In the genomic region with DNA sequence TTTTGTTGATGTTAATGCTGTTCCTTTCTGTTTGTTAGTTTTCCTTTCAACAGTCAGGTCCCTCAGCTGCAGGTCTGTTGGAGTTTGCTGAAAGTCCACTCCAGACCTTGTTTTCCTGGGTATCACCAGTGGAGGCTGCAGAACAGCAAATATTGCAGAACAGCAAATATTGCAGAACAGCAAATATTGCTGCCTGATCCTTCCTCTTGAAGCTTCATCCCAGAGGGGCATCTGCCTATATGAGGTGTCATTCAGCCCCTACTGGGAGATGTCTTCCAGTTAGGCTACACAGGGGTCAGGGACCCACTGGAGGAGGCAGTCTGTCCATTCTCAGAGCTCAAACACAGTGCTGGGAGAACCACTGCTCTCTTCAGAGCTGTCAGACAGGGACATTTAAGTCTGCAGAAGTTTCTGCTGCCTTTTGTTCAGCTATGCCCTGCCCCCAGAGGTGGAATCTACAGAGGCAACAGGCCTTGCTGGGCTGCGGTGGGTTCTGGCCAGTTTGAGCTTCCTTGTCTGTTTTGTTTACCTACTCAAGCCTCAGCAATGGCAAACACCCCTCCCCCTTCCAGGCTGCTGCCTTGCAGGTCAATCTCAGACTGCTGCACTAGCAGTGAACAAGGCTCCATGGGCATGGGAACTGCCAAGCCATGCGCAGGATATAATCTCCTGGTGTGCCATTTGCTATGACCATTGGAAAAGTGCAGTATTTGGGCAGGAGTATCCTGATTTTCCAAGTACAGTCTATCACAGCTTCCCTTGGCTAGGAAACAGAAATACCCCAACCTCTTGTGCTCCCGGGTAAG, we compare ENCODE assay signal across 1 cellular context.
TF ChIP-seq lines count a peak whose summit lies in the region.

No MANE protein-coding gene starts in this region.

TF ChIP-seq in HepG2, 621 proteins besides CTCF, POLR2A, EP300 and RAD21 (continued from another document and continues in another):
- TF ChIP-seq AHDC1 (CRISPR knock-in tag; IDR thresholded peaks at IDR 0.05; ENCODE audit: borderline replicate concordance) (peak; percentile 84), YEATS2 (CRISPR knock-in tag; IDR thresholded peaks at IDR 0.05; ENCODE audit: borderline replicate concordance) (0 out of 2 replicates have a peak, but pooled peaks have one; percentile 6), ZNF770 (CRISPR knock-in tag; IDR thresholded peaks at IDR 0.05) (peak; percentile 58; the same call in 1 of the 2 replicates), HIVEP1 (CRISPR knock-in tag; IDR thresholded peaks at IDR 0.05) (peak; percentile 62; the same call in 1 of the 2 replicates), ZSCAN21 (CRISPR knock-in tag; IDR thresholded peaks at IDR 0.05; ENCODE audit: borderline replicate concordance) (peak; percentile 83), NFIC (IDR thresholded peaks at IDR 0.05; ENCODE audit: low read length) (peak; percentile 51; the same call in 1 of the 2 replicates), FOXK2 (IDR thresholded peaks at IDR 0.05) (peak; percentile 72; the same call in 1 of the 2 replicates), ZNF510 (CRISPR knock-in tag; IDR thresholded peaks at IDR 0.05; ENCODE audit: low read depth) (peak; percentile 80), ZNF124 (CRISPR knock-in tag; IDR thresholded peaks at IDR 0.05) (peak; percentile 83; the same call in 1 of the 2 replicates), HHEX (CRISPR knock-in tag; IDR thresholded peaks at IDR 0.05) (0 out of 2 replicates have a peak, but pooled peaks have one; percentile 41), XBP1 (CRISPR knock-in tag; IDR thresholded peaks at IDR 0.05) (0 out of 2 replicates have a peak, but pooled peaks have one; percentile 1), HDAC1 (CRISPR knock-in tag; IDR thresholded peaks at IDR 0.05) (peak; percentile 82), ZBTB7B (CRISPR knock-in tag; IDR thresholded peaks at IDR 0.05) (peak; percentile 69), FOXK1 (CRISPR knock-in tag; IDR thresholded peaks at IDR 0.05; ENCODE audit: borderline replicate concordance, low read depth) (peak; percentile 70; the same call in 1 of the 2 replicates), NCOA2 (CRISPR knock-in tag; IDR thresholded peaks at IDR 0.05) (peak; percentile 88), ZBTB44 (CRISPR knock-in tag; IDR thresholded peaks at IDR 0.05) (0 out of 2 replicates have a peak, but pooled peaks have one; percentile 44), ZFX (CRISPR knock-in tag; IDR thresholded peaks at IDR 0.05; ENCODE audit: low read depth) (peak; percentile 47; the same call in 1 of the 2 replicates), FOSL2 (CRISPR knock-in tag; IDR thresholded peaks at IDR 0.05) (peak; percentile 73), ZC3H13 (CRISPR knock-in tag; IDR thresholded peaks at IDR 0.05) (0 out of 2 replicates have a peak, but pooled peaks have one; percentile 44), ERF (CRISPR knock-in tag; IDR thresholded peaks at IDR 0.05) (0 out of 2 replicates have a peak, but pooled peaks have one; percentile 13)
- TF ChIP-seq, protein P1, sequence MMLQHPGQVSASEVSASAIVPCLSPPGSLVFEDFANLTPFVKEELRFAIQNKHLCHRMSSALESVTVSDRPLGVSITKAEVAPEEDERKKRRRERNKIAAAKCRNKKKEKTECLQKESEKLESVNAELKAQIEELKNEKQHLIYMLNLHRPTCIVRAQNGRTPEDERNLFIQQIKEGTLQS (CRISPR knock-in tag; IDR thresholded peaks at IDR 0.05) = peak; percentile 62; the same call in 1 of the 2 replicates
- TF ChIP-seq, protein P2, sequence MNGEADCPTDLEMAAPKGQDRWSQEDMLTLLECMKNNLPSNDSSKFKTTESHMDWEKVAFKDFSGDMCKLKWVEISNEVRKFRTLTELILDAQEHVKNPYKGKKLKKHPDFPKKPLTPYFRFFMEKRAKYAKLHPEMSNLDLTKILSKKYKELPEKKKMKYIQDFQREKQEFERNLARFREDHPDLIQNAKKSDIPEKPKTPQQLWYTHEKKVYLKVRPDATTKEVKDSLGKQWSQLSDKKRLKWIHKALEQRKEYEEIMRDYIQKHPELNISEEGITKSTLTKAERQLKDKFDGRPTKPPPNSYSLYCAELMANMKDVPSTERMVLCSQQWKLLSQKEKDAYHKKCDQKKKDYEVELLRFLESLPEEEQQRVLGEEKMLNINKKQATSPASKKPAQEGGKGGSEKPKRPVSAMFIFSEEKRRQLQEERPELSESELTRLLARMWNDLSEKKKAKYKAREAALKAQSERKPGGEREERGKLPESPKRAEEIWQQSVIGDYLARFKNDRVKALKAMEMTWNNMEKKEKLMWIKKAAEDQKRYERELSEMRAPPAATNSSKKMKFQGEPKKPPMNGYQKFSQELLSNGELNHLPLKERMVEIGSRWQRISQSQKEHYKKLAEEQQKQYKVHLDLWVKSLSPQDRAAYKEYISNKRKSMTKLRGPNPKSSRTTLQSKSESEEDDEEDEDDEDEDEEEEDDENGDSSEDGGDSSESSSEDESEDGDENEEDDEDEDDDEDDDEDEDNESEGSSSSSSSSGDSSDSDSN (CRISPR knock-in tag; IDR thresholded peaks at IDR 0.05) = peak; percentile 67; the same call in 1 of the 2 replicates
- TF ChIP-seq, protein P3, sequence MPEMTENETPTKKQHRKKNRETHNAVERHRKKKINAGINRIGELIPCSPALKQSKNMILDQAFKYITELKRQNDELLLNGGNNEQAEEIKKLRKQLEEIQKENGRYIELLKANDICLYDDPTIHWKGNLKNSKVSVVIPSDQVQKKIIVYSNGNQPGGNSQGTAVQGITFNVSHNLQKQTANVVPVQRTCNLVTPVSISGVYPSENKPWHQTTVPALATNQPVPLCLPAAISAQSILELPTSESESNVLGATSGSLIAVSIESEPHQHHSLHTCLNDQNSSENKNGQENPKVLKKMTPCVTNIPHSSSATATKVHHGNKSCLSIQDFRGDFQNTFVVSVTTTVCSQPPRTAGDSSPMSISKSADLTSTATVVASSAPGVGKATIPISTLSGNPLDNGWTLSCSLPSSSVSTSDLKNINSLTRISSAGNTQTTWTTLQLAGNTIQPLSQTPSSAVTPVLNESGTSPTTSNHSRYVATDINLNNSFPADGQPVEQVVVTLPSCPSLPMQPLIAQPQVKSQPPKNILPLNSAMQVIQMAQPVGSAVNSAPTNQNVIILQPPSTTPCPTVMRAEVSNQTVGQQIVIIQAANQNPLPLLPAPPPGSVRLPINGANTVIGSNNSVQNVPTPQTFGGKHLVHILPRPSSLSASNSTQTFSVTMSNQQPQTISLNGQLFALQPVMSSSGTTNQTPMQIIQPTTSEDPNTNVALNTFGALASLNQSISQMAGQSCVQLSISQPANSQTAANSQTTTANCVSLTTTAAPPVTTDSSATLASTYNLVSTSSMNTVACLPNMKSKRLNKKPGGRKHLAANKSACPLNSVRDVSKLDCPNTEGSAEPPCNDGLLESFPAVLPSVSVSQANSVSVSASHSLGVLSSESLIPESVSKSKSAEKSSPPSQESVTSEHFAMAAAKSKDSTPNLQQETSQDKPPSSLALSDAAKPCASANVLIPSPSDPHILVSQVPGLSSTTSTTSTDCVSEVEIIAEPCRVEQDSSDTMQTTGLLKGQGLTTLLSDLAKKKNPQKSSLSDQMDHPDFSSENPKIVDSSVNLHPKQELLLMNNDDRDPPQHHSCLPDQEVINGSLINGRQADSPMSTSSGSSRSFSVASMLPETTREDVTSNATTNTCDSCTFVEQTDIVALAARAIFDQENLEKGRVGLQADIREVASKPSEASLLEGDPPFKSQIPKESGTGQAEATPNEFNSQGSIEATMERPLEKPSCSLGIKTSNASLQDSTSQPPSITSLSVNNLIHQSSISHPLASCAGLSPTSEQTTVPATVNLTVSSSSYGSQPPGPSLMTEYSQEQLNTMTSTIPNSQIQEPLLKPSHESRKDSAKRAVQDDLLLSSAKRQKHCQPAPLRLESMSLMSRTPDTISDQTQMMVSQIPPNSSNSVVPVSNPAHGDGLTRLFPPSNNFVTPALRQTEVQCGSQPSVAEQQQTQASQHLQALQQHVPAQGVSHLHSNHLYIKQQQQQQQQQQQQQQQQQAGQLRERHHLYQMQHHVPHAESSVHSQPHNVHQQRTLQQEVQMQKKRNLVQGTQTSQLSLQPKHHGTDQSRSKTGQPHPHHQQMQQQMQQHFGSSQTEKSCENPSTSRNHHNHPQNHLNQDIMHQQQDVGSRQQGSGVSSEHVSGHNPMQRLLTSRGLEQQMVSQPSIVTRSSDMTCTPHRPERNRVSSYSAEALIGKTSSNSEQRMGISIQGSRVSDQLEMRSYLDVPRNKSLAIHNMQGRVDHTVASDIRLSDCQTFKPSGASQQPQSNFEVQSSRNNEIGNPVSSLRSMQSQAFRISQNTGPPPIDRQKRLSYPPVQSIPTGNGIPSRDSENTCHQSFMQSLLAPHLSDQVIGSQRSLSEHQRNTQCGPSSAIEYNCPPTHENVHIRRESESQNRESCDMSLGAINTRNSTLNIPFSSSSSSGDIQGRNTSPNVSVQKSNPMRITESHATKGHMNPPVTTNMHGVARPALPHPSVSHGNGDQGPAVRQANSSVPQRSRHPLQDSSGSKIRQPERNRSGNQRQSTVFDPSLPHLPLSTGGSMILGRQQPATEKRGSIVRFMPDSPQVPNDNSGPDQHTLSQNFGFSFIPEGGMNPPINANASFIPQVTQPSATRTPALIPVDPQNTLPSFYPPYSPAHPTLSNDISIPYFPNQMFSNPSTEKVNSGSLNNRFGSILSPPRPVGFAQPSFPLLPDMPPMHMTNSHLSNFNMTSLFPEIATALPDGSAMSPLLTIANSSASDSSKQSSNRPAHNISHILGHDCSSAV (CRISPR knock-in tag; IDR thresholded peaks at IDR 0.05; ENCODE audit: borderline replicate concordance) = peak; percentile 78; the same call in 1 of the 2 replicates
- TF ChIP-seq, protein P4, sequence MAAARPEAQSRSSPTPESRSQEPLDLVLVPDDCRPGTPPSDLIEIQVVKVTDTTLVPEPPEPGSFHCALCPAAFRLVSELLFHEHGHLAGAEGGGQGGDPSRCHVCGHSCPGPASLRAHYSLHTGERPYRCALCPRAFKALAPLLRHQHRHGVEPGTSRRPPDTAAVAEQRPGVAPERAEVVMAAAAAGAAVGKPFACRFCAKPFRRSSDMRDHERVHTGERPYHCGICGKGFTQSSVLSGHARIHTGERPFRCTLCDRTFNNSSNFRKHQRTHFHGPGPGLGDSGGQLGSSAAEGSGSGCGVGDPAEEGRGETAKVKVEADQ (CRISPR knock-in tag; IDR thresholded peaks at IDR 0.05; ENCODE audit: borderline replicate concordance) = peak; percentile 30; the same call in 1 of the 2 replicates
- TF ChIP-seq, protein P5, sequence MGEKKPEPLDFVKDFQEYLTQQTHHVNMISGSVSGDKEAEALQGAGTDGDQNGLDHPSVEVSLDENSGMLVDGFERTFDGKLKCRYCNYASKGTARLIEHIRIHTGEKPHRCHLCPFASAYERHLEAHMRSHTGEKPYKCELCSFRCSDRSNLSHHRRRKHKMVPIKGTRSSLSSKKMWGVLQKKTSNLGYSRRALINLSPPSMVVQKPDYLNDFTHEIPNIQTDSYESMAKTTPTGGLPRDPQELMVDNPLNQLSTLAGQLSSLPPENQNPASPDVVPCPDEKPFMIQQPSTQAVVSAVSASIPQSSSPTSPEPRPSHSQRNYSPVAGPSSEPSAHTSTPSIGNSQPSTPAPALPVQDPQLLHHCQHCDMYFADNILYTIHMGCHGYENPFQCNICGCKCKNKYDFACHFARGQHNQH (CRISPR knock-in tag; IDR thresholded peaks at IDR 0.05) = peak; percentile 27; the same call in 1 of the 2 replicates
